13 cellular contexts compared by ENCODE assay signal in genomic region chr4:76655566-76656479, GRCh38.
"Had no signal": no experiment of that assay in that cellular context is flagged by ENCODE, and none has a peak within 500 bp of the region (broad histone marks: within the 10 kb centered on the region; RNA-seq: fewer than 3 reads in every experiment).

No MANE protein-coding gene starts in this region.

- H3K36me3 ChIP-seq: breast epithelium, esophagus squamous epithelium, heart right ventricle, spleen, suprapubic skin had no signal

- H3K4me1 ChIP-seq: breast epithelium, spleen, suprapubic skin had no signal

- H3K27ac ChIP-seq: esophagus squamous epithelium, spleen, suprapubic skin had no signal

- ATAC-seq: activated naive CD4-positive, alpha-beta T cell treated with anti-CD3 and anti-CD28 coated beads, Interleukin-2, amount 50 U/mL, for 72 hours; activated T-cell treated with anti-CD3 and anti-CD28 coated beads, Interleukin-2, amount 50 U/mL, for 4 hours had no signal

- DNase-seq: activated CD4-positive, alpha-beta T cell treated with anti-CD3 and anti-CD28 coated beads, Interleukin-2, amount 50 U/mL, for 48 hours; activated CD4-positive, CD25-positive, alpha-beta regulatory T cell treated with anti-CD3 and anti-CD28 coated beads, Interleukin-2, amount 50 U/mL, for 72 hours; activated effector memory CD4-positive, alpha-beta T cell treated with anti-CD3 and anti-CD28 coated beads, Interleukin-2, amount 50 U/mL, for 16 hours; activated T-cell treated with anti-CD3 and anti-CD28 coated beads, Interleukin-2, amount 50 U/mL, for 4 hours; esophagus squamous epithelium; foreskin melanocyte; heart right ventricle; spleen; stimulated activated CD4-positive, alpha-beta T cell treated with anti-CD3 and anti-CD28 coated beads, Interleukin-2, amount 100 ng/mL, for 24 hours; stimulated activated naive CD4-positive, alpha-beta T cell had no signal

- H3K4me3 ChIP-seq: breast epithelium, esophagus squamous epithelium, heart right ventricle, spleen, suprapubic skin had no signal

- H3K27me3 ChIP-seq: breast epithelium, esophagus squamous epithelium, heart right ventricle, spleen, suprapubic skin had no signal

- H3K9me3 ChIP-seq: breast epithelium, esophagus squamous epithelium, heart right ventricle, suprapubic skin had no signal
